In the genomic region with DNA sequence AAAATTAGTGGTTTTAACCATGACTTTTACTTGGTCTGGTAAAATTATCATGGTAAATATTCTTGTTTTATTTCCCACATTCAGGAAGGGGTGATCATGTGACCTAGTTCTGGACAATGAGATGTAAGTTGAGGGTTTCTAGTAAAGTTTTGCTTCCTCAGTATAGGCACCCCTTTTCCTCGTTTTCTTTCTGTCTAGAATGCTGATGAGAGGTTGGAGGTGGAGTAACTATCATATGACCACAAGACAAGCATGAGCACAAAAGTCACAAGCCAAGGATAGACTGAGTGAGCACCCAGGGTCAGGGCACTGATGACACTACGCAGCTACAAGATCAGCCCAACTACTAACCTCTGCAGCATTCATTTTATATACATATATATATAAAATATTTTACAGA, we compare ENCODE assay signal across 10 cellular contexts. TPM values are rescaled to one million over a fixed set of nuclear protein-coding genes. Genes with fewer than 3 reads are reported as not detected.
DNase-seq lines count a peak whose midpoint lies in the region; ATAC-seq, FAIRE-seq and TF ChIP-seq lines count a peak whose summit lies in the region.
"Had no signal": no experiment of that assay in that cellular context is flagged by ENCODE, and none has a peak within 500 bp of the region (broad histone marks: within the 10 kb centered on the region; RNA-seq: fewer than 3 reads in every experiment).

No MANE protein-coding gene starts in this region.

- BruUV-seq in mammary epithelial cell (replicated peaks; lab: Mats Ljungman, UMichigan), result no TSS peak

- no peak for ATAC-seq in SK-N-SH treated with all-trans-retinoic acid at 6 μM for 48 hours
- ATAC-seq in GM18520 (IDR thresholded peaks at IDR 0.05; ENCODE audit: unreplicated experiment), result no peak
- ATAC-seq: HCT116 had no signal

- dilution Hi-C loops in mammary epithelial cell (cut with HindIII; ENCODE audit: low sequenced_read_pairs), result no loop called here

- H3K27ac ChIP-seq in SK-N-SH (ENCODE audit: low read depth in 2 of 2, low read length in 1 of 2) (no peak overlapping the region), mammary epithelial cell (ENCODE audit: insufficient read depth, low read depth, low read length) (no peak overlapping the region), tibial artery (peak overlapping the region; percentile 62 to 71)

- H2AFZ ChIP-seq in SK-N-SH (ENCODE audit: low read depth) (peak overlapping the region; percentile 89), mammary epithelial cell (ENCODE audit: low read depth, low read length) (no peak overlapping the region)

- WGBS in SK-N-SH (ENCODE audit: low lambda C conversion rate), result 87% methylated on average over 2 of the region's 2 CpGs
- WGBS in mammary epithelial cell (ENCODE audit: low coverage, missing lambda C conversion rate), result 94% methylated on average over 2 of the region's 2 CpGs

- DNase-seq in SK-N-SH (peak; percentile 16), mammary epithelial cell (no peak), left kidney (ENCODE audit: low read depth, low spot score) (peak; percentile 7), tibial artery (no peak), GM12891 (ENCODE audit: insufficient read length, low spot score) (no peak)
- no peak for DNase-seq in central memory CD4-positive, alpha-beta T cell
- DNase-seq: NCI-H526 treated with DMSO at 0.1 percent for 48 hours had no signal

- H3K27me3 ChIP-seq in SK-N-SH (ENCODE audit: insufficient read depth) (no peaks in the 10 kb centered on the region), mammary epithelial cell (ENCODE audit: insufficient read depth, low read length) (no peaks in the 10 kb centered on the region), tibial artery (no peaks in the 10 kb centered on the region)

- H4K20me1 ChIP-seq in SK-N-SH (ENCODE audit: insufficient read depth) (no peaks in the 10 kb centered on the region), mammary epithelial cell (ENCODE audit: insufficient read depth, low read length) (no peaks in the 10 kb centered on the region)

- no peak for FAIRE-seq in GM12891 (lab: Jason Lieb, UNC)

- no peaks in the 10 kb centered on the region for H3K9me3 ChIP-seq in SK-N-SH
- H3K9me3 ChIP-seq in mammary epithelial cell (replicated peaks; ENCODE audit: insufficient read depth, low read length), result no peaks in the 10 kb centered on the region
- H3K9me3 ChIP-seq in tibial artery, result no peaks in the 10 kb centered on the region

- H3K4me3 ChIP-seq in SK-N-SH (ENCODE audit: low read depth in 2 of 2, low read length in 1 of 2), result peak overlapping the region in 1 of 2 experiments; percentile 47; a peak in 1 of 4 replicates
- H3K4me3 ChIP-seq in mammary epithelial cell (replicated peaks in 1 of 3; ENCODE audit: insufficient read depth in 1 of 3, low read depth in 2 of 3, low read length in 3 of 3), result no peak overlapping the region
- peak overlapping the region; percentile 45 to 48 for H3K4me3 ChIP-seq in tibial artery

- H3K4me1 ChIP-seq in SK-N-SH (ENCODE audit: control insufficient read depth in 1 of 2, insufficient read depth in 2 of 2, low read depth in 1 of 2, low read length in 1 of 2), result peaks cover 2 to 5% of the 10 kb centered on the region in 2 experiments
- H3K4me1 ChIP-seq in mammary epithelial cell (ENCODE audit: insufficient read depth, low read length), result no peaks in the 10 kb centered on the region
- H3K4me1 ChIP-seq in tibial artery, result peaks cover 0 to 88% (median 33%) of the 10 kb centered on the region in 4 donors

- H3K79me2 ChIP-seq in SK-N-SH (ENCODE audit: insufficient read depth), result peaks cover 7% of the 10 kb centered on the region
- peaks cover 36% of the 10 kb centered on the region for H3K79me2 ChIP-seq in mammary epithelial cell (ENCODE audit: insufficient read depth, low read length)

- no peak for TF ChIP-seq EP300 in SK-N-SH (IDR thresholded peaks at IDR 0.05; ENCODE audit: borderline replicate concordance in 1 of 2, low read depth in 1 of 2, low read length in 1 of 2)

- POLR2A ChIA-PET in SK-N-SH (lab: Yijun Ruan, JAX), result no interaction called here

- in situ Hi-C loops in mammary epithelial cell (cut with MboI; ENCODE audit: low sequenced_read_pairs in 2 of 2), result no loop called here

- H3K4me2 ChIP-seq in SK-N-SH (no peak overlapping the region), mammary epithelial cell (ENCODE audit: insufficient read depth, low read depth, low read length) (peak overlapping the region; percentile 0)

- CTCF ChIA-PET in SK-N-SH (lab: Yijun Ruan, JAX), result no interaction called here
- CTCF ChIA-PET in mammary epithelial cell (lab: Charles Lee; ENCODE audit: low non-redundant PET), result no interaction called here

- H3K36me3 ChIP-seq in SK-N-SH (replicated peaks in 1 of 2; ENCODE audit: control insufficient read depth in 1 of 2, insufficient read depth in 2 of 2, low read length in 1 of 2), result no peaks in the 10 kb centered on the region
- no peaks in the 10 kb centered on the region for H3K36me3 ChIP-seq in mammary epithelial cell (ENCODE audit: insufficient read depth, low read length)
- H3K36me3 ChIP-seq in tibial artery, result no peaks in the 10 kb centered on the region

- TF ChIP-seq CTCF in SK-N-SH (IDR thresholded peaks at IDR 0.05) (no peak), mammary epithelial cell (conservative IDR thresholded peaks at IDR 0.05 in 1 of 2, IDR thresholded peaks at IDR 0.05 in 1 of 2; ENCODE audit: extremely low read depth in 1 of 2, insufficient read depth in 1 of 2, low read depth in 1 of 2, low read length in 2 of 2) (no peak), tibial artery (IDR thresholded peaks at IDR 0.05) (no peak)

- intact Hi-C loops in mammary epithelial cell (cut with micrococcal nuclease) (no loop called here), tibial artery (cut with DNase I; ENCODE audit: low total_unique reads) (no loop called here)

- H3K9ac ChIP-seq in SK-N-SH (no peak overlapping the region), mammary epithelial cell (ENCODE audit: insufficient read depth, low read length) (no peak overlapping the region)

- TF ChIP-seq POLR2A in GM12891 (IDR thresholded peaks at IDR 0.05; ENCODE audit: low read depth, low read length), result no peak

- no peak for TF ChIP-seq RAD21 in SK-N-SH (IDR thresholded peaks at IDR 0.05; ENCODE audit: low read length)

- peaks cover 35% of the 10 kb centered on the region for H3F3A ChIP-seq in SK-N-SH (replicated peaks; ENCODE audit: insufficient read depth)

- no peaks in the 10 kb centered on the region for H3K9me2 ChIP-seq in SK-N-SH

TF ChIP-seq in SK-N-SH, 30 proteins besides CTCF, POLR2A, EP300 and RAD21:
- TF ChIP-seq RFX5 (IDR thresholded peaks at IDR 0.05; ENCODE audit: low read length), result no peak
- TF ChIP-seq, protein P1, sequence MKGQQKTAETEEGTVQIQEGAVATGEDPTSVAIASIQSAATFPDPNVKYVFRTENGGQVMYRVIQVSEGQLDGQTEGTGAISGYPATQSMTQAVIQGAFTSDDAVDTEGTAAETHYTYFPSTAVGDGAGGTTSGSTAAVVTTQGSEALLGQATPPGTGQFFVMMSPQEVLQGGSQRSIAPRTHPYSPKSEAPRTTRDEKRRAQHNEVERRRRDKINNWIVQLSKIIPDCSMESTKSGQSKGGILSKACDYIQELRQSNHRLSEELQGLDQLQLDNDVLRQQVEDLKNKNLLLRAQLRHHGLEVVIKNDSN (IDR thresholded peaks at IDR 0.05; ENCODE audit: borderline replicate concordance, low read depth), result peak; percentile 65

TF ChIP-seq in SK-N-SH treated with all-trans-retinoic acid at 6 μM for 48 hours, 23 proteins besides CTCF, POLR2A, EP300 and RAD21 (continues in another document):
- TF ChIP-seq CSDC2 (CRISPR knock-in tag; IDR thresholded peaks at IDR 0.05) (no peak), GLIS3 (CRISPR knock-in tag; IDR thresholded peaks at IDR 0.05) (no peak), BACH2 (CRISPR knock-in tag; IDR thresholded peaks at IDR 0.05; ENCODE audit: borderline replicate concordance) (no peak), ISL1 (CRISPR knock-in tag; IDR thresholded peaks at IDR 0.05) (no peak), ZNF70 (CRISPR knock-in tag; IDR thresholded peaks at IDR 0.05) (no peak), ZNF565 (CRISPR knock-in tag; conservative IDR thresholded peaks at IDR 0.05; ENCODE audit: low read depth) (no peak)
- TF ChIP-seq, protein P2, sequence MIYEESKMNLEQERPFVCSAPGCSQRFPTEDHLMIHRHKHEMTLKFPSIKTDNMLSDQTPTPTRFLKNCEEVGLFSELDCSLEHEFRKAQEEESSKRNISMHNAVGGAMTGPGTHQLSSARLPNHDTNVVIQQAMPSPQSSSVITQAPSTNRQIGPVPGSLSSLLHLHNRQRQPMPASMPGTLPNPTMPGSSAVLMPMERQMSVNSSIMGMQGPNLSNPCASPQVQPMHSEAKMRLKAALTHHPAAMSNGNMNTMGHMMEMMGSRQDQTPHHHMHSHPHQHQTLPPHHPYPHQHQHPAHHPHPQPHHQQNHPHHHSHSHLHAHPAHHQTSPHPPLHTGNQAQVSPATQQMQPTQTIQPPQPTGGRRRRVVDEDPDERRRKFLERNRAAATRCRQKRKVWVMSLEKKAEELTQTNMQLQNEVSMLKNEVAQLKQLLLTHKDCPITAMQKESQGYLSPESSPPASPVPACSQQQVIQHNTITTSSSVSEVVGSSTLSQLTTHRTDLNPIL (CRISPR knock-in tag; IDR thresholded peaks at IDR 0.05; ENCODE audit: low read depth), result no peak

TF ChIP-seq in GM12891, 5 proteins besides CTCF, POLR2A, EP300 and RAD21:
- no peak for TF ChIP-seq SPI1 (IDR thresholded peaks at IDR 0.05; ENCODE audit: low read depth, low read length)
- no peak for TF ChIP-seq TAF1 (IDR thresholded peaks at IDR 0.05; ENCODE audit: low read depth, low read length)
- TF ChIP-seq POU2F2 (IDR thresholded peaks at IDR 0.05; ENCODE audit: low read depth, low read length), result no peak
- no peak for TF ChIP-seq POLR2AphosphoS5 (IDR thresholded peaks at IDR 0.05; ENCODE audit: low read depth, low read length)
- no peak for TF ChIP-seq PAX5 (IDR thresholded peaks at IDR 0.05; ENCODE audit: insufficient read depth, low read length, severe bottlenecking)
TF ChIP-seq in GM12891: peak in this region for 0.

RNA-seq across cellular contexts. Expression of a gene that starts 53.9 kb away (rescaled TPM):
- polyA plus RNA-seq in SK-N-SH (2012; rRNA removed) (20.4 and 29.7 TPM in 2 replicates), mammary epithelial cell (55.2 TPM)
- polyA plus RNA-seq in SK-N-SH (2012; cell fraction: cytosol; rRNA removed), result 28.7 and 32.0 TPM in 2 replicates
- 23.0 and 34.5 TPM in 2 replicates for polyA plus RNA-seq in SK-N-SH (2012; cell fraction: nucleus; rRNA removed)
- 10 to 100 TPM; 54.3 to 67.2 TPM for total RNA-seq in mammary epithelial cell
- 99.1 TPM for polyA minus RNA-seq in mammary epithelial cell
- polyA plus RNA-seq in GM12891 (2012; ENCODE audit: low read depth, missing spikeins), result 12.2 TPM

Comparison
In these comparisons a context has a peak if more than half of its experiments do, and no peak if none do; other contexts are left out.
1. DNase-seq: peak in SK-N-SH (single experiment) and left kidney (single experiment); none in mammary epithelial cell (single experiment), tibial artery (0 of 2), central memory CD4-positive, alpha-beta T cell (single experiment) and GM12891 (single experiment).
2. H3K27ac ChIP-seq: peak in tibial artery (2 of 2); none in SK-N-SH (0 of 2) and mammary epithelial cell (single experiment).
3. H3K4me3 ChIP-seq: peak in tibial artery (2 of 2); none in mammary epithelial cell (0 of 3).